24 cellular contexts compared by ENCODE assay signal in genomic region chr13:91079190-91079589, GRCh38.
"Had no signal": no experiment of that assay in that cellular context is flagged by ENCODE, and none has a peak within 500 bp of the region (broad histone marks: within the 10 kb centered on the region; RNA-seq: fewer than 3 reads in every experiment).

No MANE protein-coding gene starts in this region.

- H3K27me3 ChIP-seq: Peyer's patch, SJCRH30 had no signal

- H3K4me2 ChIP-seq: KMS-11, PC-9 had no signal

- H3K9me3 ChIP-seq: Peyer's patch, SJCRH30 had no signal

- FAIRE-seq: HepG2 had no signal

- H3K4me1 ChIP-seq: Peyer's patch, SJCRH30 had no signal

- H3K27ac ChIP-seq: KMS-11, PC-9, Peyer's patch, SJCRH30 had no signal

- H3K36me3 ChIP-seq: Peyer's patch, SJCRH30 had no signal

- H2AFZ ChIP-seq: PC-9 had no signal

- H3K9ac ChIP-seq: KMS-11 had no signal

- ATAC-seq: HepG2, Right ventricle myocardium inferior, SK-N-SH treated with all-trans-retinoic acid at 6 μM for 48 hours had no signal

- DNase-seq: IMR-90, Kasumi-1, NCI-H1092, NCI-H1105 treated with DMSO at 0.1 percent for 48 hours, NCI-H1417 treated with DMSO at 0.1 percent for 48 hours, NCI-H146, NCI-H1694 treated with DMSO at 0.1 percent for 48 hours, NCI-H1930, NCI-H2081, NCI-H2107, NCI-H2227 treated with DMSO at 0.1 percent for 48 hours, NCI-H524, NCI-H526 treated with DMSO at 0.1 percent for 48 hours, NCI-H774, OCI-M1, PC-9, Peyer's patch, SHP77 treated with DMSO at 0.1 percent for 48 hours, SJCRH30, T-helper 1 cell had no signal

- H3K4me3 ChIP-seq: PC-9, Peyer's patch, SJCRH30 had no signal
